23 cellular contexts compared by ENCODE assay signal in genomic region chr1:93871356-93871755, GRCh38. TPM values are rescaled to one million over a fixed set of nuclear protein-coding genes. Genes with fewer than 3 reads are reported as not detected.
A peak's percentile ranks its signal among the peaks of the same experiment; 100 is the strongest.
DNase-seq lines count a peak whose midpoint lies in the region; ATAC-seq, FAIRE-seq and TF ChIP-seq lines count a peak whose summit lies in the region.
"Had no signal": no experiment of that assay in that cellular context is flagged by ENCODE, and none has a peak within 500 bp of the region (broad histone marks: within the 10 kb centered on the region; RNA-seq: fewer than 3 reads in every experiment).

No MANE protein-coding gene starts in this region.

- H3K9me1 ChIP-seq in keratinocyte (ENCODE audit: control insufficient read depth, extremely low read depth, insufficient read depth, low read length) = no peaks in the 10 kb centered on the region

- no peak for TF ChIP-seq POLR2A in breast epithelium (IDR thresholded peaks at IDR 0.05)

- H3K4me1 ChIP-seq in breast epithelium (no peaks in the 10 kb centered on the region), keratinocyte (ENCODE audit: control insufficient read depth, extremely low read depth, insufficient read depth, low read length) (peaks cover 13% of the 10 kb centered on the region), left lung (peaks cover 4 to 5% of the 10 kb centered on the region in 2 donors)

- TF ChIP-seq CTCF in MCF 10A (IDR thresholded peaks at IDR 0.05; ENCODE audit: unreplicated experiment) (no peak), breast epithelium (IDR thresholded peaks at IDR 0.05) (no peak), keratinocyte (optimal IDR thresholded peaks at IDR 0.05 in 1 of 3, IDR thresholded peaks at IDR 0.05 in 1 of 3, conservative IDR thresholded peaks at IDR 0.05 in 1 of 3; ENCODE audit: extremely low read depth in 1 of 3, insufficient read depth in 2 of 3, low read length in 3 of 3) (no peak), left lung (IDR thresholded peaks at IDR 0.05) (no peak)

- H3K36me3 Mint-ChIP-seq in activated CD4-positive, alpha-beta memory T cell treated with anti-CD3 and anti-CD28 coated beads for 36 hours = peaks cover 50% of the 10 kb centered on the region
- peaks cover 66% of the 10 kb centered on the region for H3K36me3 Mint-ChIP-seq in activated CD4-positive, alpha-beta memory T cell treated with anti-CD3 and anti-CD28 coated beads, Interleukin-2, amount 10 ng/mL, durations not matched to agents 7 days and 5 days (ENCODE audit: low read depth)
- H3K36me3 Mint-ChIP-seq in MCF 10A (ENCODE audit: insufficient read depth, unreplicated experiment) = peaks cover 97% of the 10 kb centered on the region
- peaks cover 75% of the 10 kb centered on the region for H3K36me3 Mint-ChIP-seq in central memory CD8-positive, alpha-beta T cell (ENCODE audit: insufficient read depth)

- FAIRE-seq in keratinocyte (lab: Jason Lieb, UNC) = peak; percentile 65
- FAIRE-seq: D721Med, K562, RCC 7860 had no signal

- H3K27ac ChIP-seq in breast epithelium (no peak overlapping the region), keratinocyte (ENCODE audit: control insufficient read depth, insufficient read depth, low read length) (no peak overlapping the region), left lung (no peak overlapping the region)

- H2AFZ ChIP-seq in keratinocyte (ENCODE audit: control insufficient read depth, low read length) = no peak overlapping the region
- H2AFZ ChIP-seq: GM23338 had no signal

- H3K4me1 Mint-ChIP-seq in activated CD4-positive, alpha-beta memory T cell treated with anti-CD3 and anti-CD28 coated beads for 36 hours (ENCODE audit: low read depth) = peaks cover 19% of the 10 kb centered on the region
- peaks cover 17% of the 10 kb centered on the region for H3K4me1 Mint-ChIP-seq in activated CD4-positive, alpha-beta memory T cell treated with anti-CD3 and anti-CD28 coated beads, Interleukin-2, amount 10 ng/mL, durations not matched to agents 7 days and 5 days
- H3K4me1 Mint-ChIP-seq in MCF 10A (ENCODE audit: insufficient read depth, unreplicated experiment) = peaks cover 4% of the 10 kb centered on the region
- H3K4me1 Mint-ChIP-seq in central memory CD8-positive, alpha-beta T cell = peaks cover 18% of the 10 kb centered on the region

- intact Hi-C loops in activated CD4-positive, alpha-beta memory T cell treated with anti-CD3 and anti-CD28 coated beads for 36 hours (cut with micrococcal nuclease) = loop anchor here (10.0 kb wide), 1 partner anchor 687 kb away; the partner anchor contains the start of genes CCDC18 and TMED5
- intact Hi-C loops in MCF 10A (cut with micrococcal nuclease) = no loop called here
- intact Hi-C loops in breast epithelium (cut with DNase I; ENCODE audit: low total_unique reads) = no loop called here
- intact Hi-C loops in left lung (cut with DNase I) = no loop called here

- H3K9me3 ChIP-seq in breast epithelium (no peaks in the 10 kb centered on the region), keratinocyte (ENCODE audit: control insufficient read depth, low read depth, low read length) (no peaks in the 10 kb centered on the region), left lung (no peaks in the 10 kb centered on the region)

- CTCF ChIA-PET in activated CD4-positive, alpha-beta memory T cell treated with anti-CD3 and anti-CD28 coated beads for 36 hours (lab: Charles Lee) = interaction anchor here (1.6 kb wide), 1 partner anchor 242 kb away, joined by 6 read pairs; no protein-coding TSS in a partner anchor
- CTCF ChIA-PET in activated CD4-positive, alpha-beta memory T cell treated with anti-CD3 and anti-CD28 coated beads, Interleukin-2, amount 10 ng/mL, durations not matched to agents 7 days and 5 days (lab: Charles Lee) = interaction anchor here (1.4 kb wide), 1 partner anchor 22 kb away, joined by 3 read pairs; no protein-coding TSS in a partner anchor
- CTCF ChIA-PET in MCF 10A (lab: Yijun Ruan, JAX) = interaction anchor here (0.6 to 2.7 kb wide), 6 partner anchors 8 to 294 kb away, joined by 3 to 8 read pairs (median 3); no protein-coding TSS in a partner anchor

- H3K79me2 ChIP-seq in keratinocyte (ENCODE audit: control insufficient read depth, insufficient read depth, low read length) = peaks cover 21% of the 10 kb centered on the region

- peaks cover 10% of the 10 kb centered on the region for H3K36me3 ChIP-seq in breast epithelium
- peaks cover 13 to 31% of the 10 kb centered on the region in 2 experiments for H3K36me3 ChIP-seq in keratinocyte (ENCODE audit: control insufficient read depth in 2 of 2, extremely low read depth in 1 of 2, insufficient read depth in 2 of 2, low read length in 2 of 2)
- H3K36me3 ChIP-seq in left lung = peaks cover 0 to 96% of the 10 kb centered on the region in 2 donors

- no peaks in the 10 kb centered on the region for H3K9me3 Mint-ChIP-seq in activated CD4-positive, alpha-beta memory T cell treated with anti-CD3 and anti-CD28 coated beads for 36 hours
- no peaks in the 10 kb centered on the region for H3K9me3 Mint-ChIP-seq in activated CD4-positive, alpha-beta memory T cell treated with anti-CD3 and anti-CD28 coated beads, Interleukin-2, amount 10 ng/mL, durations not matched to agents 7 days and 5 days
- H3K9me3 Mint-ChIP-seq in MCF 10A (ENCODE audit: unreplicated experiment) = no peaks in the 10 kb centered on the region
- no peaks in the 10 kb centered on the region for H3K9me3 Mint-ChIP-seq in central memory CD8-positive, alpha-beta T cell
- H3K9me3 Mint-ChIP-seq: CD4-positive, CD25-positive, alpha-beta regulatory T cell; GM23338; H9 had no signal

- H3K27ac Mint-ChIP-seq in activated CD4-positive, alpha-beta memory T cell treated with anti-CD3 and anti-CD28 coated beads for 36 hours = peak overlapping the region; percentile 6
- H3K27ac Mint-ChIP-seq in activated CD4-positive, alpha-beta memory T cell treated with anti-CD3 and anti-CD28 coated beads, Interleukin-2, amount 10 ng/mL, durations not matched to agents 7 days and 5 days = no peak overlapping the region
- H3K27ac Mint-ChIP-seq in MCF 10A (ENCODE audit: low read depth, unreplicated experiment) = peak overlapping the region; percentile 27
- peak overlapping the region; percentile 47 for H3K27ac Mint-ChIP-seq in central memory CD8-positive, alpha-beta T cell (ENCODE audit: low read depth)
- H3K27ac Mint-ChIP-seq: GM23338, H9 had no signal

- dilution Hi-C loops in keratinocyte (cut with MboI; ENCODE audit: extremely low pct_ligation_motif_present, low sequenced_read_pairs) = no loop called here

- no peaks in the 10 kb centered on the region for H3K27me3 ChIP-seq in breast epithelium
- no peaks in the 10 kb centered on the region for H3K27me3 ChIP-seq in keratinocyte (ENCODE audit: control insufficient read depth, extremely low read depth, insufficient read depth, low read length)
- no peaks in the 10 kb centered on the region for H3K27me3 ChIP-seq in left lung

- H4K20me1 ChIP-seq in keratinocyte (ENCODE audit: control insufficient read depth, extremely low read depth, insufficient read depth, low read length) = no peaks in the 10 kb centered on the region

- DNase-seq in activated CD4-positive, alpha-beta memory T cell treated with anti-CD3 and anti-CD28 coated beads for 36 hours = no peak
- no peak for DNase-seq in activated CD4-positive, alpha-beta memory T cell treated with anti-CD3 and anti-CD28 coated beads, Interleukin-2, amount 10 ng/mL, durations not matched to agents 7 days and 5 days
- DNase-seq in MCF 10A (ENCODE audit: unreplicated experiment) = no peak
- no peak for DNase-seq in breast epithelium (ENCODE audit: low spot score in 2 of 2)
- no peak for DNase-seq in central memory CD8-positive, alpha-beta T cell (ENCODE audit: low spot score in 2 of 2)
- DNase-seq in keratinocyte (ENCODE audit: low read depth, low spot score) = no peak
- DNase-seq in left lung = no peak
- DNase-seq: CD4-positive, CD25-positive, alpha-beta regulatory T cell; H9; Kasumi-1; MV-4-11; NCI-H1105; NCI-H1436 treated with DMSO at 0.1 percent for 48 hours; NCI-H187 treated with DMSO at 0.1 percent for 48 hours; NCI-H2171 treated with DMSO at 0.1 percent for 48 hours; NCI-H524 treated with DMSO at 0.1 percent for 48 hours; NCI-H774; SIG-M5 had no signal

- BruUV-seq in MCF 10A (replicated peaks; lab: Mats Ljungman, UMichigan) = no TSS peak

- H3K4me3 ChIP-seq in breast epithelium (no peak overlapping the region), keratinocyte (ENCODE audit: control insufficient read depth in 2 of 3, extremely low read depth in 1 of 3, insufficient read depth in 2 of 3, low read depth in 1 of 3, low read length in 3 of 3) (no peak overlapping the region), left lung (no peak overlapping the region)
- H3K4me3 ChIP-seq: GM23338, K562 had no signal

- ATAC-seq in central memory CD8-positive, alpha-beta T cell (replicated peaks; ENCODE audit: extremely low read depth, poor library complexity, severe bottlenecking) = no peak
- no peak for ATAC-seq in left lung
- no peak for ATAC-seq in GM18858 (IDR thresholded peaks at IDR 0.05; ENCODE audit: unreplicated experiment)
- ATAC-seq: GM23338, K562 had no signal

- POLR2A ChIA-PET in activated CD4-positive, alpha-beta memory T cell treated with anti-CD3 and anti-CD28 coated beads for 36 hours (lab: Charles Lee) = no interaction called here
- POLR2A ChIA-PET in activated CD4-positive, alpha-beta memory T cell treated with anti-CD3 and anti-CD28 coated beads, Interleukin-2, amount 10 ng/mL, durations not matched to agents 7 days and 5 days (lab: Charles Lee) = interaction anchor here (1.5 kb wide), 1 partner anchor 25 kb away, joined by 3 read pairs; no protein-coding TSS in a partner anchor
- POLR2A ChIA-PET in MCF 10A (lab: Yijun Ruan, JAX) = interaction anchor here (1.0 kb wide), 1 partner anchor 273 kb away, joined by 3 read pairs; no protein-coding TSS in a partner anchor

- no peak overlapping the region for H3K4me2 ChIP-seq in keratinocyte (ENCODE audit: control insufficient read depth, extremely low read depth, insufficient read depth, low read depth, low read length)
- H3K4me2 ChIP-seq: GM23338 had no signal

- H3K9ac ChIP-seq in keratinocyte (ENCODE audit: control insufficient read depth, extremely low read depth, insufficient read depth, low read length) = no peak overlapping the region

- no peaks in the 10 kb centered on the region for H3K27me3 Mint-ChIP-seq in activated CD4-positive, alpha-beta memory T cell treated with anti-CD3 and anti-CD28 coated beads for 36 hours
- no peaks in the 10 kb centered on the region for H3K27me3 Mint-ChIP-seq in activated CD4-positive, alpha-beta memory T cell treated with anti-CD3 and anti-CD28 coated beads, Interleukin-2, amount 10 ng/mL, durations not matched to agents 7 days and 5 days
- H3K27me3 Mint-ChIP-seq in MCF 10A (ENCODE audit: insufficient read depth, unreplicated experiment) = no peaks in the 10 kb centered on the region
- H3K27me3 Mint-ChIP-seq in central memory CD8-positive, alpha-beta T cell = no peaks in the 10 kb centered on the region
- H3K27me3 Mint-ChIP-seq: CD4-positive, CD25-positive, alpha-beta regulatory T cell had no signal

- no peak overlapping the region for H3K4me3 Mint-ChIP-seq in activated CD4-positive, alpha-beta memory T cell treated with anti-CD3 and anti-CD28 coated beads for 36 hours
- no peak overlapping the region for H3K4me3 Mint-ChIP-seq in activated CD4-positive, alpha-beta memory T cell treated with anti-CD3 and anti-CD28 coated beads, Interleukin-2, amount 10 ng/mL, durations not matched to agents 7 days and 5 days
- no peak overlapping the region for H3K4me3 Mint-ChIP-seq in MCF 10A (ENCODE audit: unreplicated experiment)
- no peak overlapping the region for H3K4me3 Mint-ChIP-seq in central memory CD8-positive, alpha-beta T cell
- H3K4me3 Mint-ChIP-seq: CD4-positive, CD25-positive, alpha-beta regulatory T cell; GM23338; H9 had no signal

RNA-seq across cellular contexts. Expression of gene DNTTIP2, which starts 7.7 kb away (rescaled TPM):
- 10 to 100 TPM; 84.4 to 91.1 TPM for total RNA-seq in activated CD4-positive, alpha-beta memory T cell treated with anti-CD3 and anti-CD28 coated beads for 36 hours
- total RNA-seq in activated CD4-positive, alpha-beta memory T cell treated with anti-CD3 and anti-CD28 coated beads, Interleukin-2, amount 10 ng/mL, durations not matched to agents 7 days and 5 days = 10 to 100 TPM; 65.2 to 66.6 TPM
- total RNA-seq in MCF 10A (2022) (78.1 and 96.5 TPM in 2 replicates), breast epithelium (10 to 100 TPM; 28.2 to 38.3 (median 30.5) TPM), left lung (10 to 100 TPM; 35.0 to 45.3 TPM)
- polyA plus RNA-seq in keratinocyte = 28.0 to 46.2 TPM (median 32.7 TPM) in 3 replicates
- polyA plus RNA-seq in keratinocyte (2011; ENCODE audit: low read depth) = 133 TPM
- polyA plus RNA-seq in keratinocyte (2011; cell fraction: cytosol; rRNA removed) = 19.4 and 39.1 TPM in 2 replicates
- 30.8 and 44.9 TPM in 2 replicates for polyA plus RNA-seq in keratinocyte (2011; cell fraction: nucleus; rRNA removed)
- 56.5 and 60.3 TPM in 2 replicates for polyA plus RNA-seq in keratinocyte (2012; ENCODE audit: low replicate concordance)
- polyA minus RNA-seq in keratinocyte = 8.7 to 49.8 TPM (median 26.9 TPM) in 3 replicates
- polyA minus RNA-seq in keratinocyte (2011; cell fraction: cytosol; rRNA and poly(A)+ RNA removed) = 10.4 TPM
- polyA minus RNA-seq in keratinocyte (2011; cell fraction: nucleus; rRNA and poly(A)+ RNA removed) = 13.2 and 54.1 TPM in 2 replicates

RNA-seq across cellular contexts. Expression of gene GCLM, which starts 37.9 kb away (rescaled TPM):
- total RNA-seq in activated CD4-positive, alpha-beta memory T cell treated with anti-CD3 and anti-CD28 coated beads for 36 hours = 10 to 100 TPM; 21.7 to 26.5 TPM
- 10 to 100 TPM; 40.1 to 42.1 TPM for total RNA-seq in activated CD4-positive, alpha-beta memory T cell treated with anti-CD3 and anti-CD28 coated beads, Interleukin-2, amount 10 ng/mL, durations not matched to agents 7 days and 5 days
- total RNA-seq in MCF 10A (2022) (21.1 and 21.3 TPM in 2 replicates), breast epithelium (10 to 100 TPM; 10.1 to 23.7 (median 13.8) TPM), left lung (10 to 100 TPM; 21.8 to 35.0 TPM)
- polyA plus RNA-seq in keratinocyte = 17.9 to 44.1 TPM (median 41.8 TPM) in 3 replicates
- 1.6 TPM for polyA plus RNA-seq in keratinocyte (2011; ENCODE audit: low read depth)
- polyA plus RNA-seq in keratinocyte (2011; cell fraction: cytosol; rRNA removed) = 17.1 and 45.0 TPM in 2 replicates
- 28.6 and 30.9 TPM in 2 replicates for polyA plus RNA-seq in keratinocyte (2011; cell fraction: nucleus; rRNA removed)
- polyA plus RNA-seq in keratinocyte (2012; ENCODE audit: low replicate concordance) = 6.4 and 36.0 TPM in 2 replicates
- 4.6 to 19.0 TPM (median 12.2 TPM) in 3 replicates for polyA minus RNA-seq in keratinocyte
- polyA minus RNA-seq in keratinocyte (2011; cell fraction: cytosol; rRNA and poly(A)+ RNA removed) = 13.6 TPM
- polyA minus RNA-seq in keratinocyte (2011; cell fraction: nucleus; rRNA and poly(A)+ RNA removed) = 13.0 and 17.3 TPM in 2 replicates
